8 cellular contexts compared by ENCODE assay signal in the genomic region with DNA sequence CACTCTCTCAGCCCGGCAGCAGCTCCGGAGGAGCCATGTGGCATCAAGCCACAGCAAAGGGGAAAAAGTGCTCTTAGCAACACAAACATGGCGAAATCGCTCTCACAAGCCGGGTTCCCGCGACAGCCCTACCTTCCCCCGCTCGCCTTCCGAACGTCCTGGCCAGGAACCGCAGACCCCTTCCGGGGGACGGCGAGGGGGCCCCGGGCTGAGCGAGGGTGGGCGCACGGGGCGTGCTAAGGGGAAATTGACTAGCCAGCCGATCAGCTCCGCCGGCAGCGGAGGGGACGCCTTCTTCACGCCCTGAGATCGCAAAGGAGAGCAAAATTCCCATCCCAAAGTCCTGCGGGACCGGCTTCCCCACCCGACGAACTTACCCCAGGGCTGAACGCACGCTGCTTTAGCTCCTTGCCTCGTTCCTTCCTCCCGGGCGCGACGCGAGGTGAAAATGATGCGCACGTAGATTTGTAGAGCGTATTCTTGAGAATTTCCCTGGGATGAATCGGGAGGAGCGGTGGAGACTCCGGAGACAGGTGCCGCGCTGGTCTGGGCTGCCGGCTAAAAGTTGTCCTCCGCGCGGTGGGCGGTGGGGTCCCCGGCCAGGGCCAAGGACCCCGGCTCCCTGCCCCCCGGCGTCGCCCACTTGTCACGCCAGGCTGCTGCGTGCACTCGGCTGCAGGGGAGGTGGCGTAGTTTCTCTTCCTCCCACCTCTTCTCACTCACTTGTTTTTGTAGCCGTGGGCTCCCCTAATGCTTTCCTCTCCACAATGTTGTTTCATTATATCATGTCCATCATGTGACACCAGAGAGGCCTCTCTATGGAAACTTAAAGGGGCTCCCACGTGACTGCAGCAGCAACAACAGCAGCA.
DNase-seq lines count a peak whose midpoint lies in the region; ATAC-seq, FAIRE-seq and TF ChIP-seq lines count a peak whose summit lies in the region.

No MANE protein-coding gene starts in this region.

- H3K9ac ChIP-seq in PC-3 (ENCODE audit: low read length) = peak overlapping the region; percentile 97

- peaks cover 73% of the 10 kb centered on the region for H3K4me1 Mint-ChIP-seq in activated T-cell treated with anti-CD3 and anti-CD28 coated beads, Interleukin-2, amount 50 U/mL, for 72 hours (ENCODE audit: low read depth)
- H3K4me1 Mint-ChIP-seq in naive B cell = peaks cover 65 to 72% (median 68%) of the 10 kb centered on the region in 3 donors

- no peaks in the 10 kb centered on the region for H3F3A ChIP-seq in PC-3 (ENCODE audit: low read length, unreplicated experiment)

- peaks cover 21% of the 10 kb centered on the region; the same call in 1 of the 2 replicates for H4K20me1 ChIP-seq in PC-3 (ENCODE audit: low read length)

- DNase-seq in D721Med (ENCODE audit: insufficient read length, low spot score) (peak; percentile 44), HL-60 (ENCODE audit: low read depth in 1 of 2, low spot score in 1 of 2) (peak; percentile 73 to 89), PC-3 (peak; percentile 64), esophagus squamous epithelium (lab: John Stamatoyannopoulos, UW) (peak; percentile 29), naive B cell (peak; percentile 90)
- peak; percentile 77 to 85 for DNase-seq in activated T-cell treated with anti-CD3 and anti-CD28 coated beads, Interleukin-2, amount 50 U/mL, for 72 hours
- peak; percentile 73 for DNase-seq in stimulated activated naive CD8-positive, alpha-beta T cell treated with anti-CD3 and anti-CD28 coated beads, Interleukin-15, Interleukin-2, amounts not matched to agents 100 U/mL and 50 U/mL, for 24 hours

- intact Hi-C loops in PC-3 (cut with micrococcal nuclease) (loop anchor here (5.0 kb wide), 1 partner anchor 35 kb away; no protein-coding TSS in a partner anchor), esophagus squamous epithelium (cut with DNase I) (no loop called here)

- CTCF ChIA-PET in PC-3 (lab: Charles Lee) = interaction anchor here (0.6 kb wide), 1 partner anchor 203 kb away, joined by 6 read pairs; no protein-coding TSS in a partner anchor

- no peaks in the 10 kb centered on the region for H3K27me3 Mint-ChIP-seq in activated T-cell treated with anti-CD3 and anti-CD28 coated beads, Interleukin-2, amount 50 U/mL, for 72 hours (ENCODE audit: low read depth)
- peaks cover 0 to 5% (median 0%) of the 10 kb centered on the region in 3 donors for H3K27me3 Mint-ChIP-seq in naive B cell

- TF ChIP-seq CTCF in D721Med (IDR thresholded peaks at IDR 0.05; ENCODE audit: insufficient read depth, missing control alignments) (no peak), HL-60 (IDR thresholded peaks at IDR 0.05; ENCODE audit: insufficient read depth, low read length) (no peak), PC-3 (conservative IDR thresholded peaks at IDR 0.05; ENCODE audit: low read depth, low read length) (no peak), esophagus squamous epithelium (IDR thresholded peaks at IDR 0.05) (no peak)

- H3K27me3 ChIP-seq in HL-60 (ENCODE audit: insufficient read depth, poor library complexity, severe bottlenecking) (no peaks in the 10 kb centered on the region), PC-3 (ENCODE audit: low read length) (no peaks in the 10 kb centered on the region), esophagus squamous epithelium (no peaks in the 10 kb centered on the region)

- peaks cover 29 to 41% of the 10 kb centered on the region in 2 donors for H3K36me3 Mint-ChIP-seq in activated T-cell treated with anti-CD3 and anti-CD28 coated beads, Interleukin-2, amount 50 U/mL, for 72 hours (ENCODE audit: insufficient read depth in 2 of 2)
- H3K36me3 Mint-ChIP-seq in naive B cell = peaks cover 7 to 32% of the 10 kb centered on the region in 2 donors

- no peaks in the 10 kb centered on the region for H3K9me3 ChIP-seq in PC-3 (ENCODE audit: low read length)
- no peaks in the 10 kb centered on the region for H3K9me3 ChIP-seq in esophagus squamous epithelium

- H3K4me3 ChIP-seq in HL-60 (replicated peaks; ENCODE audit: insufficient read depth, low read length) = peak overlapping the region; percentile 86
- H3K4me3 ChIP-seq in PC-3 (ENCODE audit: low read length) = peak overlapping the region; percentile 96
- H3K4me3 ChIP-seq in esophagus squamous epithelium = peak overlapping the region; percentile 73 to 90 (median 81)

- ATAC-seq in GM19468 (IDR thresholded peaks at IDR 0.05; ENCODE audit: extremely low read depth, unreplicated experiment) (peak; percentile 25), PC-3 (peak; percentile 8), naive B cell (ENCODE audit: low read depth in 2 of 2) (peak; percentile 45)
- peak; percentile 55 to 65 for ATAC-seq in activated T-cell treated with anti-CD3 and anti-CD28 coated beads, Interleukin-2, amount 50 U/mL, for 72 hours (replicated peaks in 1 of 2)
- ATAC-seq in stimulated activated naive CD8-positive, alpha-beta T cell treated with anti-CD3 and anti-CD28 coated beads, Interleukin-15, Interleukin-2, amounts not matched to agents 100 U/mL and 50 U/mL, for 24 hours = peak; percentile 52

- TF ChIP-seq POLR2A in esophagus squamous epithelium (IDR thresholded peaks at IDR 0.05) = peak in 3 of 4 donors; percentile 68 to 97 (median 94)

- H2AFZ ChIP-seq in PC-3 (ENCODE audit: low read length) = peak overlapping the region; percentile 51

- POLR2A ChIA-PET in PC-3 (lab: Charles Lee; ENCODE audit: unreplicated experiment) = no interaction called here

- no peaks in the 10 kb centered on the region for H3K9me3 Mint-ChIP-seq in activated T-cell treated with anti-CD3 and anti-CD28 coated beads, Interleukin-2, amount 50 U/mL, for 72 hours
- peaks cover 0 to 4% (median 1%) of the 10 kb centered on the region in 7 donors for H3K9me3 Mint-ChIP-seq in naive B cell

- peak overlapping the region; percentile 100 for H3K27ac Mint-ChIP-seq in activated T-cell treated with anti-CD3 and anti-CD28 coated beads, Interleukin-2, amount 50 U/mL, for 72 hours
- H3K27ac Mint-ChIP-seq in naive B cell = peak overlapping the region; percentile 99 to 100 (median 100)

- H3K27ac ChIP-seq in HL-60 (replicated peaks) (peak overlapping the region; percentile 86), PC-3 (ENCODE audit: low read length) (peak overlapping the region; percentile 96), esophagus squamous epithelium (peak overlapping the region; percentile 90 to 99 (median 95))

- peak overlapping the region; percentile 98 for H3K4me2 ChIP-seq in PC-3 (ENCODE audit: low read length)

- FAIRE-seq in D721Med (lab: Jason Lieb, UNC) = no peak

- BruUV-seq in PC-3 (replicated peaks; lab: Mats Ljungman, UMichigan) = TSS peak; percentile 34

- H3K36me3 ChIP-seq in PC-3 (ENCODE audit: low read depth, low read length) (peaks cover 9% of the 10 kb centered on the region), esophagus squamous epithelium (no peaks in the 10 kb centered on the region)

- 0 to 1% methylated on average over 6 to 25 of the region's 63 CpGs for WGBS in esophagus squamous epithelium, 2 donors

- no peaks in the 10 kb centered on the region for H3K9me2 ChIP-seq in PC-3 (replicated peaks; ENCODE audit: low read length)

- peak overlapping the region; percentile 97 to 99 for H3K4me3 Mint-ChIP-seq in activated T-cell treated with anti-CD3 and anti-CD28 coated beads, Interleukin-2, amount 50 U/mL, for 72 hours
- H3K4me3 Mint-ChIP-seq in naive B cell = peak overlapping the region; percentile 79 to 100 (median 99)

- peaks cover 38% of the 10 kb centered on the region for H3K4me1 ChIP-seq in PC-3 (ENCODE audit: insufficient read depth, low read length)
- peaks cover 13 to 86% (median 21%) of the 10 kb centered on the region in 3 donors for H3K4me1 ChIP-seq in esophagus squamous epithelium

- H3K79me2 ChIP-seq in PC-3 (ENCODE audit: low read length) = peaks cover 95% of the 10 kb centered on the region

Comparison
In these comparisons a context has a peak if more than half of its experiments do, and no peak if none do; other contexts are left out.
1. Peak in every context shown above with its lines: DNase-seq, ATAC-seq, H3K4me3 ChIP-seq and H3K27ac ChIP-seq.
2. DNase-seq: peak in every context shown above with its lines; median percentile 90 in naive B cell; 81 in HL-60; 81 in activated T-cell treated with anti-CD3 and anti-CD28 coated beads, Interleukin-2, amount 50 U/mL, for 72 hours; 73 in stimulated activated naive CD8-positive, alpha-beta T cell treated with anti-CD3 and anti-CD28 coated beads, Interleukin-15, Interleukin-2, amounts not matched to agents 100 U/mL and 50 U/mL, for 24 hours; 64 in PC-3; 44 in D721Med; 29 in esophagus squamous epithelium.
3. ATAC-seq: peak in every context shown above with its lines; median percentile 60 in activated T-cell treated with anti-CD3 and anti-CD28 coated beads, Interleukin-2, amount 50 U/mL, for 72 hours; 52 in stimulated activated naive CD8-positive, alpha-beta T cell treated with anti-CD3 and anti-CD28 coated beads, Interleukin-15, Interleukin-2, amounts not matched to agents 100 U/mL and 50 U/mL, for 24 hours; 45 in naive B cell; 25 in GM19468; 8 in PC-3.